Comparison of ENCODE assay signal across 1 cellular context in the genomic region with DNA sequence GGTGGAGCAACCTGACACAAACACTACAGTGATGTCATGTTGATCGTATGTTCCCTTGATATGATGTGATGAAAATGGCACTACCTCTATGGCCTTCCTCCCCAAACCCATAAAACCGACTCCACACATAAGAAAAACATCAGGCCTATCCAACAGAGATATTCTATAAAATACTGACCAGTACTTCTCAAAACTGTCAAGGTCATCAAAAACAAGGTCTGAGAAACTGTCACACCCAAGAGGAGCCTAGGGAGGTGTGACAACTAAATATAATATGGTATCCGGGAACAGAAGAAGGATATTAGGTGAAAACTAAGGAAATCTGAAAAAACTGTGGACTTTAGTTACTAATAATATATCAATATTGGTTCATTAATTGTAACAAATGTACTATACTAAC.
A peak's percentile ranks its signal among the peaks of the same experiment; 100 is the strongest.
TF ChIP-seq lines count a peak whose summit lies in the region.

No MANE protein-coding gene starts in this region.

TF ChIP-seq in IMR-90, 13 proteins besides CTCF, POLR2A, EP300 and RAD21:
- TF ChIP-seq, protein P1, sequence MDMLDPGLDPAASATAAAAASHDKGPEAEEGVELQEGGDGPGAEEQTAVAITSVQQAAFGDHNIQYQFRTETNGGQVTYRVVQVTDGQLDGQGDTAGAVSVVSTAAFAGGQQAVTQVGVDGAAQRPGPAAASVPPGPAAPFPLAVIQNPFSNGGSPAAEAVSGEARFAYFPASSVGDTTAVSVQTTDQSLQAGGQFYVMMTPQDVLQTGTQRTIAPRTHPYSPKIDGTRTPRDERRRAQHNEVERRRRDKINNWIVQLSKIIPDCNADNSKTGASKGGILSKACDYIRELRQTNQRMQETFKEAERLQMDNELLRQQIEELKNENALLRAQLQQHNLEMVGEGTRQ (IDR thresholded peaks at IDR 0.05; ENCODE audit: low read depth, low read length), result no peak
- TF ChIP-seq SMC3 (IDR thresholded peaks at IDR 0.05; ENCODE audit: low read depth, low read length) (no peak), MAFK (IDR thresholded peaks at IDR 0.05; ENCODE audit: low read depth, low read length) (peak; percentile 80), CEBPB (IDR thresholded peaks at IDR 0.05; ENCODE audit: low read depth, low read length) (no peak), FOS (IDR thresholded peaks at IDR 0.05; ENCODE audit: low read depth, low read length) (no peak)
